Comparison of ENCODE assay signal across 22 cellular contexts in genomic region chr7:141588912-141589311, GRCh38.
"Had no signal": no experiment of that assay in that cellular context is flagged by ENCODE, and none has a peak within 500 bp of the region (broad histone marks: within the 10 kb centered on the region; RNA-seq: fewer than 3 reads in every experiment).

No MANE protein-coding gene starts in this region.

- H2AFZ ChIP-seq: neural progenitor cell, parathyroid adenoma had no signal

- H3K9me3 Mint-ChIP-seq: nephron, neural progenitor cell had no signal

- DNase-seq: cortex of kidney; dorsolateral prefrontal cortex; effector CD4-positive, alpha-beta T cell; hypothalamus; left ventricle myocardium superior; lower lobe of right lung; stimulated activated CD4-positive, alpha-beta T cell treated with anti-CD3 and anti-CD28 coated beads, Interleukin-12 subunit alpha, Interleukin-12 subunit beta, amount 100 ng/mL, for 4 hours; stimulated activated CD4-positive, alpha-beta T cell treated with anti-CD3 and anti-CD28 coated beads, Interleukin-1b, Interleukin-23, amount 100 ng/mL, for 48 hours; stimulated activated CD4-positive, alpha-beta T cell treated with anti-CD3 and anti-CD28 coated beads, Interleukin-4, amount 100 ng/mL, for 1 hour; stimulated activated CD8-positive, alpha-beta memory T cell treated with anti-CD3 and anti-CD28 coated beads, Interleukin-4, amount 100 ng/mL, for 48 hours; stimulated activated naive CD8-positive, alpha-beta T cell treated with anti-CD3 and anti-CD28 coated beads, Interleukin-15, amount 100 ng/mL, for 72 hours; transverse colon; upper lobe of right lung; uterus had no signal

- H3K4me1 ChIP-seq: lower lobe of right lung, neural progenitor cell, parathyroid adenoma, prostate gland, suprapubic skin, upper lobe of right lung, uterus had no signal

- H3K79me2 ChIP-seq: parathyroid adenoma had no signal

- H3K4me3 Mint-ChIP-seq: nephron; neural progenitor cell; stimulated activated naive CD8-positive, alpha-beta T cell treated with anti-CD3 and anti-CD28 coated beads, Interleukin-15, amount 100 ng/mL, for 72 hours had no signal

- H3K9ac ChIP-seq: neural progenitor cell, parathyroid adenoma had no signal

- H3K27me3 Mint-ChIP-seq: stimulated activated naive CD8-positive, alpha-beta T cell treated with anti-CD3 and anti-CD28 coated beads, Interleukin-15, amount 100 ng/mL, for 72 hours had no signal

- H3K27ac ChIP-seq: dorsolateral prefrontal cortex, lower lobe of right lung, neural progenitor cell, parathyroid adenoma, prostate gland, right atrium auricular region, suprapubic skin, transverse colon, upper lobe of right lung, uterus had no signal

- H3K9me3 ChIP-seq: lower lobe of right lung, prostate gland, right atrium auricular region, suprapubic skin, transverse colon, upper lobe of right lung, uterus had no signal

- H3K27ac Mint-ChIP-seq: nephron; neural progenitor cell; stimulated activated naive CD8-positive, alpha-beta T cell treated with anti-CD3 and anti-CD28 coated beads, Interleukin-15, amount 100 ng/mL, for 72 hours had no signal

- ATAC-seq: left ventricle myocardium superior; lower lobe of right lung; sciatic nerve; stimulated activated naive CD8-positive, alpha-beta T cell treated with anti-CD3 and anti-CD28 coated beads, Interleukin-15, amount 100 ng/mL, for 72 hours; upper lobe of right lung had no signal

- H3K36me3 ChIP-seq: neural progenitor cell, prostate gland, right atrium auricular region, transverse colon, upper lobe of right lung, uterus had no signal

- H3K4me2 ChIP-seq: neural progenitor cell, smooth muscle cell had no signal

- H3K27me3 ChIP-seq: dorsolateral prefrontal cortex, neural progenitor cell, right atrium auricular region, suprapubic skin, transverse colon, upper lobe of right lung, uterus had no signal

- H3K4me3 ChIP-seq: dorsolateral prefrontal cortex, lower lobe of right lung, neural progenitor cell, prostate gland, right atrium auricular region, smooth muscle cell, suprapubic skin, transverse colon, upper lobe of right lung, uterus had no signal
